In genomic region chr2:238449241-238449640, GRCh38 we compare ENCODE assay signal across 15 cellular contexts.
"Had no signal": no experiment of that assay in that cellular context is flagged by ENCODE, and none has a peak within 500 bp of the region (broad histone marks: within the 10 kb centered on the region; RNA-seq: fewer than 3 reads in every experiment).

No MANE protein-coding gene starts in this region.

- DNase-seq: activated CD4-positive, alpha-beta T cell treated with anti-CD3 and anti-CD28 coated beads, Interleukin-2, amount 50 U/mL, for 4 hours; activated gamma-delta T cell treated with Interleukin-2 at 50 U/mL for 16 hours; activated T-cell treated with anti-CD3 and anti-CD28 coated beads, Interleukin-2, amount 50 U/mL, for 72 hours; hippocampal formation; natural killer cell; stimulated activated CD4-positive, alpha-beta T cell treated with anti-CD3 and anti-CD28 coated beads, Interleukin-15, amount 100 ng/mL, for 24 hours; stimulated activated CD4-positive, alpha-beta T cell treated with anti-CD3 and anti-CD28 coated beads, Interleukin-4, amount 100 ng/mL, for 24 hours; stimulated activated naive CD8-positive, alpha-beta T cell treated with anti-CD3 and anti-CD28 coated beads, Interleukin-15, amount 100 ng/mL, for 72 hours had no signal

- H3K4me1 ChIP-seq: prostate gland, testis had no signal

- H3K4me3 ChIP-seq: prostate gland, testis had no signal

- H3K4me3 Mint-ChIP-seq: activated T-cell treated with anti-CD3 and anti-CD28 coated beads, Interleukin-2, amount 50 U/mL, for 72 hours; natural killer cell; stimulated activated naive CD8-positive, alpha-beta T cell treated with anti-CD3 and anti-CD28 coated beads, Interleukin-15, amount 100 ng/mL, for 72 hours had no signal

- H3K27me3 Mint-ChIP-seq: stimulated activated naive CD8-positive, alpha-beta T cell treated with anti-CD3 and anti-CD28 coated beads, Interleukin-15, amount 100 ng/mL, for 72 hours had no signal

- H3K27me3 ChIP-seq: testis had no signal

- ATAC-seq: activated T-cell treated with anti-CD3 and anti-CD28 coated beads, Interleukin-2, amount 50 U/mL, for 72 hours; natural killer cell; SK-N-SH treated with all-trans-retinoic acid at 6 μM for 48 hours had no signal

- H3K9me3 Mint-ChIP-seq: natural killer cell; stimulated activated naive CD8-positive, alpha-beta T cell treated with anti-CD3 and anti-CD28 coated beads, Interleukin-15, amount 100 ng/mL, for 72 hours had no signal

- H3K9me3 ChIP-seq: prostate gland, testis had no signal

- H3K27ac ChIP-seq: prostate gland, testis had no signal

- FAIRE-seq: astrocyte, colon, TTC549, urothelium cell line had no signal
